In genomic region chr5:126752052-126752785, GRCh38 we compare ENCODE assay signal across 20 cellular contexts. TPM values are rescaled to one million over a fixed set of nuclear protein-coding genes. Genes with fewer than 3 reads are reported as not detected.
DNase-seq lines count a peak whose midpoint lies in the region; ATAC-seq, FAIRE-seq and TF ChIP-seq lines count a peak whose summit lies in the region.
"Had no signal": no experiment of that assay in that cellular context is flagged by ENCODE, and none has a peak within 500 bp of the region (broad histone marks: within the 10 kb centered on the region; RNA-seq: fewer than 3 reads in every experiment).

No MANE protein-coding gene starts in this region.

- ATAC-seq in natural killer cell treated with Interleukin-12 subunit alpha and Interleukin-12 subunit beta and Interleukin-15 and Interleukin-18, amount 100 ng/mL, for 72 hours, result no peak
- ATAC-seq in natural killer cell, result no peak
- ATAC-seq in K562, result no peak
- ATAC-seq in GM21825 (IDR thresholded peaks at IDR 0.05; ENCODE audit: unreplicated experiment), result no peak
- ATAC-seq: GM23338 had no signal

- H3K9me1 ChIP-seq in K562 (ENCODE audit: control insufficient read depth, insufficient read depth, low read length), result no peaks in the 10 kb centered on the region

- H3K4me2 ChIP-seq in K562 (ENCODE audit: insufficient read depth, low read length) (no peak overlapping the region), mesendoderm (ENCODE audit: low read length) (no peak overlapping the region)
- H3K4me2 ChIP-seq: GM23338 had no signal

- no peak overlapping the region for H3K4ac ChIP-seq in mesendoderm (ENCODE audit: low read depth, low read length)

- H3K18ac ChIP-seq in mesendoderm (ENCODE audit: low read length), result no peak overlapping the region

- H2AFZ ChIP-seq in K562 (ENCODE audit: low read depth, low read length), result peak overlapping the region; percentile 88; the same call in 1 of the 2 replicates

- H3K4me3 Mint-ChIP-seq in natural killer cell treated with Interleukin-12 subunit alpha and Interleukin-12 subunit beta and Interleukin-15 and Interleukin-18, amount 100 ng/mL, for 72 hours, result peak overlapping the region; percentile 3
- H3K4me3 Mint-ChIP-seq in natural killer cell, result no peak overlapping the region
- H3K4me3 Mint-ChIP-seq: GM23338 had no signal

- POLR2A ChIA-PET in HEK293 (lab: Yijun Ruan, JAX), result interaction anchor here (0.5 kb wide), 1 partner anchor 14 kb away, joined by 3 read pairs; no protein-coding TSS in a partner anchor
- POLR2A ChIA-PET in K562 (lab: Yijun Ruan, JAX), result no interaction called here

- intact Hi-C loops in natural killer cell (cut with micrococcal nuclease), result no loop called here
- intact Hi-C loops in K562 (cut with micrococcal nuclease), result no loop called here

- no peak overlapping the region for H3K27ac ChIP-seq in HEK293 (ENCODE audit: extremely low read depth, low read depth, low read length)
- H3K27ac ChIP-seq in K562 (ENCODE audit: extremely low read depth, low read depth, low read length), result no peak overlapping the region; the same call in 2 of the 3 replicates
- H3K27ac ChIP-seq in mesendoderm (ENCODE audit: low read depth, low read length), result no peak overlapping the region

- H3K27ac Mint-ChIP-seq in natural killer cell treated with Interleukin-12 subunit alpha and Interleukin-12 subunit beta and Interleukin-15 and Interleukin-18, amount 100 ng/mL, for 72 hours, result peak overlapping the region; percentile 28 to 73
- H3K27ac Mint-ChIP-seq in natural killer cell, result no peak overlapping the region
- H3K27ac Mint-ChIP-seq: CD4-positive, alpha-beta memory T cell; GM23338; IgD-negative memory B cell had no signal

- H3K4me3 ChIP-seq in HEK293 (ENCODE audit: low read depth, low read length), result no peak overlapping the region
- H3K4me3 ChIP-seq in K562, result no peak overlapping the region
- H3K4me3 ChIP-seq in mesendoderm (ENCODE audit: low read length), result no peak overlapping the region
- H3K4me3 ChIP-seq: GM23338 had no signal

- H3K79me2 ChIP-seq in K562 (ENCODE audit: control insufficient read depth, insufficient read depth, low read length) (no peaks in the 10 kb centered on the region), mesendoderm (ENCODE audit: control insufficient read depth, insufficient read depth, low read length) (no peaks in the 10 kb centered on the region)

- H3K4me1 Mint-ChIP-seq in natural killer cell treated with Interleukin-12 subunit alpha and Interleukin-12 subunit beta and Interleukin-15 and Interleukin-18, amount 100 ng/mL, for 72 hours (ENCODE audit: low read depth in 2 of 2), result peaks cover 23 to 26% of the 10 kb centered on the region in 2 donors
- peaks cover 8 to 17% of the 10 kb centered on the region in 2 donors for H3K4me1 Mint-ChIP-seq in natural killer cell

- H3K4me1 ChIP-seq in HEK293 (ENCODE audit: control insufficient read depth, insufficient read depth, low read length) (peaks cover 5% of the 10 kb centered on the region), K562 (replicated peaks in 1 of 2; ENCODE audit: control insufficient read depth in 2 of 2, insufficient read depth in 2 of 2, low read length in 2 of 2) (peaks cover 24 to 45% of the 10 kb centered on the region in 2 experiments), mesendoderm (ENCODE audit: control insufficient read depth, low read depth, low read length) (peaks cover 2% of the 10 kb centered on the region)
- H3K4me1 ChIP-seq: BE2C had no signal

- H3K9ac ChIP-seq in K562 (ENCODE audit: insufficient read depth in 1 of 2, low read depth in 2 of 2, low read length in 2 of 2) (no peak overlapping the region), mesendoderm (ENCODE audit: low read length) (no peak overlapping the region)

- H3K27me3 ChIP-seq in K562 (ENCODE audit: control insufficient read depth in 2 of 2, insufficient read depth in 2 of 2, low read length in 2 of 2) (no peaks in the 10 kb centered on the region), mesendoderm (ENCODE audit: insufficient read depth, low read length, poor library complexity) (no peaks in the 10 kb centered on the region)
- H3K27me3 ChIP-seq: BE2C had no signal

- no peaks in the 10 kb centered on the region for H3K9me3 Mint-ChIP-seq in natural killer cell treated with Interleukin-12 subunit alpha and Interleukin-12 subunit beta and Interleukin-15 and Interleukin-18, amount 100 ng/mL, for 72 hours
- H3K9me3 Mint-ChIP-seq in natural killer cell, result no peaks in the 10 kb centered on the region
- H3K9me3 Mint-ChIP-seq: GM23338, IgD-negative memory B cell had no signal

- DNase-seq in natural killer cell treated with Interleukin-12 subunit alpha and Interleukin-12 subunit beta and Interleukin-15 and Interleukin-18, amount 100 ng/mL, for 72 hours (ENCODE audit: low spot score), result no peak
- DNase-seq in natural killer cell (no peak), K562 (ENCODE audit: extremely low read depth in 1 of 4, low spot score in 3 of 4) (no peak), dedifferentiated amniotic fluid mesenchymal stem cell (ENCODE audit: extremely low spot score) (no peak), mesendoderm (no peak)
- DNase-seq: BE2C; C1 segment of cervical spinal cord; CD4-positive, alpha-beta memory T cell; DMS153; DMS79; GDM1; HCEC 1CT had no signal

- no peak for TF ChIP-seq RAD21 in K562 (CRISPR knock-in tag; conservative IDR thresholded peaks at IDR 0.05 in 1 of 2, IDR thresholded peaks at IDR 0.05 in 1 of 2)

- H3K9me3 ChIP-seq in HEK293 (ENCODE audit: control insufficient read depth, insufficient read depth, low read depth, low read length), result no peaks in the 10 kb centered on the region
- H3K9me3 ChIP-seq in K562 (replicated peaks; ENCODE audit: control insufficient read depth, insufficient read depth, low read depth, low read length), result no peaks in the 10 kb centered on the region
- H3K9me3 ChIP-seq: BE2C had no signal

- CTCF ChIA-PET in HEK293 (lab: Yijun Ruan, JAX) (interaction anchor here (1.0 kb wide), 1 partner anchor 76 kb away, joined by 4 read pairs; no protein-coding TSS in a partner anchor), K562 (lab: Yijun Ruan, JAX; ENCODE audit: low intra/inter-chr PET ratio) (interaction anchor here (0.5 kb wide), 1 partner anchor 13 kb away, joined by 3 read pairs; no protein-coding TSS in a partner anchor)

- H4K20me1 ChIP-seq in K562 (replicated peaks; ENCODE audit: control insufficient read depth, insufficient read depth, low read length), result no peaks in the 10 kb centered on the region

- H2BK120ac ChIP-seq in mesendoderm (ENCODE audit: low read depth, low read length), result no peak overlapping the region

- H2AK5ac ChIP-seq in mesendoderm (ENCODE audit: low read length), result no peak overlapping the region

- H4K5ac ChIP-seq in mesendoderm (ENCODE audit: low read length), result no peak overlapping the region

- TF ChIP-seq CTCF in natural killer cell (IDR thresholded peaks at IDR 0.05), result no peak
- TF ChIP-seq CTCF in HEK293 (tag by site-specific recombination; IDR thresholded peaks at IDR 0.05), result no peak
- no peak for TF ChIP-seq CTCF in K562 (IDR thresholded peaks at IDR 0.05 in 2 of 3, conservative IDR thresholded peaks at IDR 0.05 in 1 of 3; ENCODE audit: insufficient read depth in 2 of 3, low read depth in 1 of 3, low read length in 3 of 3)

- H3K23ac ChIP-seq in mesendoderm (ENCODE audit: low read length), result no peak overlapping the region

- TF ChIP-seq POLR2A in K562 (conservative IDR thresholded peaks at IDR 0.05), result no peak

- no peaks in the 10 kb centered on the region for H3K79me1 ChIP-seq in mesendoderm (ENCODE audit: low read length)

- H3K27me3 Mint-ChIP-seq in natural killer cell treated with Interleukin-12 subunit alpha and Interleukin-12 subunit beta and Interleukin-15 and Interleukin-18, amount 100 ng/mL, for 72 hours, result no peaks in the 10 kb centered on the region
- H3K27me3 Mint-ChIP-seq in natural killer cell (ENCODE audit: low read depth in 2 of 2), result no peaks in the 10 kb centered on the region
- H3K27me3 Mint-ChIP-seq: CD4-positive, alpha-beta memory T cell; IgD-negative memory B cell had no signal

- in situ Hi-C loops in K562 (cut with MboI), result no loop called here

- FAIRE-seq in K562 (lab: Jason Lieb, UNC), result no peak
- FAIRE-seq: GM12892, GM18507, H54, HepG2 had no signal

- H3K56ac ChIP-seq in mesendoderm (ENCODE audit: low read length), result no peak overlapping the region

- BruUV-seq in K562 (replicated peaks; lab: Mats Ljungman, UMichigan), result no TSS peak

- no peak overlapping the region for H2BK15ac ChIP-seq in mesendoderm (replicated peaks; ENCODE audit: low read depth)

- no peak for TF ChIP-seq EP300 in K562 (IDR thresholded peaks at IDR 0.05; ENCODE audit: low read length)

- WGBS in K562 (ENCODE audit: insufficient coverage, low coverage, missing lambda C conversion rate), result 82% methylated on average over 3 of the region's 5 CpGs
- no CpG with 5 or more reads among the region's 5 CpGs for WGBS in mesendoderm (ENCODE audit: extremely low coverage, insufficient coverage, low lambda C conversion rate)

- H3K36me3 Mint-ChIP-seq in natural killer cell treated with Interleukin-12 subunit alpha and Interleukin-12 subunit beta and Interleukin-15 and Interleukin-18, amount 100 ng/mL, for 72 hours, result no peaks in the 10 kb centered on the region
- H3K36me3 Mint-ChIP-seq in natural killer cell, result no peaks in the 10 kb centered on the region
- H3K36me3 Mint-ChIP-seq: CD4-positive, alpha-beta memory T cell; IgD-negative memory B cell had no signal

- no peaks in the 10 kb centered on the region for H3K36me3 ChIP-seq in HEK293 (ENCODE audit: control insufficient read depth in 2 of 2, insufficient read depth in 1 of 2, low read length in 2 of 2)
- H3K36me3 ChIP-seq in K562 (ENCODE audit: control insufficient read depth, insufficient read depth, low read length), result no peaks in the 10 kb centered on the region
- no peaks in the 10 kb centered on the region for H3K36me3 ChIP-seq in mesendoderm (ENCODE audit: control insufficient read depth, insufficient read depth, low read length)
- H3K36me3 ChIP-seq: BE2C had no signal

- no peak overlapping the region for H4K8ac ChIP-seq in mesendoderm (ENCODE audit: low read depth, low read length)

- no peak overlapping the region for H2BK5ac ChIP-seq in mesendoderm (ENCODE audit: low read length)

RNA-seq across cellular contexts. Expression of gene LMNB1, which starts 24.7 kb away (rescaled TPM):
- total RNA-seq in natural killer cell treated with Interleukin-12 subunit alpha and Interleukin-12 subunit beta and Interleukin-15 and Interleukin-18, amount 100 ng/mL, for 72 hours, result 100 to 1,000 TPM; 184 to 270 TPM
- total RNA-seq in natural killer cell (10 to 100 TPM; 31.2 to 57.8 (median 37.3) TPM), K562 (2014; rRNA removed) (124 and 131 TPM in 2 replicates), K562 (2014; rRNA removed; fragmentation: Illumina TruSeq; extraction: Trizol) (155 and 182 TPM in 2 replicates), K562 (2015; rRNA removed; fragmentation: Illumina TruSeq; extraction: Trizol) (154 and 157 TPM in 2 replicates), K562 (2021) (152 and 190 TPM in 2 replicates)
- total RNA-seq in K562 (2011; cell fraction: chromatin; rRNA removed; ENCODE audit: low replicate concordance), result 39.5 and 78.6 TPM in 2 replicates
- total RNA-seq in K562 (2011; cell fraction: nucleolus; rRNA removed), result 36.1 and 37.5 TPM in 2 replicates
- total RNA-seq in K562 (2011; cell fraction: nucleoplasm; rRNA removed), result 31.4 TPM in 2 replicates
- polyA plus RNA-seq in K562 (2011; rRNA removed) (73.3 and 84.2 TPM in 2 replicates), K562 (2014; fragmentation: Illumina TruSeq; extraction: Trizol) (148 and 158 TPM in 2 replicates), K562 (2014; fragmentation: Nextera tagmentation; extraction: Ambion mirVana) (1 to 10 TPM; 2.8 to 7.6 TPM), K562 (2014; rRNA removed) (100 and 123 TPM in 2 replicates)
- polyA plus RNA-seq in K562 (2011; cell fraction: cytosol; rRNA removed), result 39.1 and 92.5 TPM in 2 replicates
- polyA plus RNA-seq in K562 (2011; cell fraction: nucleus; rRNA removed), result 25.1 and 42.3 TPM in 2 replicates
- 96.5 and 139 TPM in 2 replicates for polyA plus RNA-seq in K562 (2012)
- 96.8 and 136 TPM in 2 replicates for polyA minus RNA-seq in K562 (2011; rRNA and poly(A)+ RNA removed)
- polyA minus RNA-seq in K562 (2011; cell fraction: cytosol; rRNA and poly(A)+ RNA removed), result 68.8 and 87.5 TPM in 2 replicates
- 32.4 and 38.9 TPM in 2 replicates for polyA minus RNA-seq in K562 (2011; cell fraction: nucleus; rRNA and poly(A)+ RNA removed)
- polyA plus RNA-seq in mesendoderm (2013, experiment 1 of 2), result 281 TPM
- 274 TPM for polyA plus RNA-seq in mesendoderm (2013, experiment 2 of 2)

Comparison
In these comparisons a context has a peak if more than half of its experiments do, and no peak if none do; other contexts are left out.
1. H3K27ac Mint-ChIP-seq: peak in natural killer cell treated with Interleukin-12 subunit alpha and Interleukin-12 subunit beta and Interleukin-15 and Interleukin-18, amount 100 ng/mL, for 72 hours (2 of 2); none in natural killer cell (0 of 2).